In the genomic region with DNA sequence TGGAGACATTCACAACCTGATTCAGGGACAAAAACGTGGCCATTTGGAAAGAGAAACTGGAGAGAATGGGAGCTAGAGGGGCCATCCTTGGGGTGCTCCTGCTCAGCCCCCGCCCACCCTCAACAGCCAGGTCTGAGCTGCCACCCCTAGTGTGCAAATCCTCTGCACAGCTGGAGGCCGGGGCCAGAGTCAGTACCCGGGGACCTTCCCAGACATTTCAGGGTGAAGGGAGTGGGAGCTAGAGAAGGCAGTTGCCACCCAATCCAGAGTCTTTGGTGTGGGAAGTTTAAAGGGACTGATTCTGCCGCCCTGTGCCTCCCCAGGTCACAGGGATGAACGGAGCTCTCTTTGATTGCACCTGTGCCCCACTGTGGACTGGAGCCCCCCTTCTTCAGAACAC, we compare ENCODE assay signal across 28 cellular contexts.
"Had no signal": no experiment of that assay in that cellular context is flagged by ENCODE, and none has a peak within 500 bp of the region (broad histone marks: within the 10 kb centered on the region; RNA-seq: fewer than 3 reads in every experiment).

No MANE protein-coding gene starts in this region.

- H3K27me3 ChIP-seq: brain microvascular endothelial cell, cardiac muscle cell, Peyer's patch, SJCRH30 had no signal

- H3K4me3 Mint-ChIP-seq: activated CD4-positive, alpha-beta T cell treated with anti-CD3 and anti-CD28 coated beads, Interleukin-2, amount 10 ng/mL, durations not matched to agents 7 days and 5 days; activated CD8-positive, alpha-beta T cell treated with anti-CD3 and anti-CD28 coated beads for 36 hours; activated naive CD4-positive, alpha-beta T cell treated with anti-CD3 and anti-CD28 coated beads, Interleukin-2, amount 10 ng/mL, durations not matched to agents 7 days and 5 days; activated naive CD8-positive, alpha-beta T cell treated with anti-CD3 and anti-CD28 coated beads for 36 hours; activated T-cell treated with anti-CD3 and anti-CD28 coated beads, Interleukin-2, amount 50 U/mL, for 72 hours had no signal

- H3K9me3 Mint-ChIP-seq: activated CD4-positive, alpha-beta T cell treated with anti-CD3 and anti-CD28 coated beads, Interleukin-2, amount 10 ng/mL, durations not matched to agents 7 days and 5 days; activated CD8-positive, alpha-beta T cell treated with anti-CD3 and anti-CD28 coated beads for 36 hours; activated naive CD4-positive, alpha-beta T cell treated with anti-CD3 and anti-CD28 coated beads, Interleukin-2, amount 10 ng/mL, durations not matched to agents 7 days and 5 days; activated naive CD8-positive, alpha-beta T cell treated with anti-CD3 and anti-CD28 coated beads for 36 hours; activated T-cell treated with anti-CD3 and anti-CD28 coated beads, Interleukin-2, amount 50 U/mL, for 72 hours; activated T-helper 2 cell treated with anti-CD3 and anti-CD28 coated beads, Interferon-gamma antibody, Interleukin-2, Interleukin-4, amounts not matched to agents 10 μg/mL and 5 μg/mL and 100 μg/mL, durations not matched to agents 14 hours and 24 hours and 36 hours had no signal

- DNase-seq: activated CD4-positive, alpha-beta T cell treated with anti-CD3 and anti-CD28 coated beads, Interleukin-2, amount 10 ng/mL, durations not matched to agents 7 days and 5 days; activated CD4-positive, CD25-positive, alpha-beta regulatory T cell; activated CD8-positive, alpha-beta memory T cell treated with anti-CD3 and anti-CD28 coated beads, Interleukin-2, amount 50 U/mL, for 4 hours; activated CD8-positive, alpha-beta T cell treated with anti-CD3 and anti-CD28 coated beads for 36 hours; activated gamma-delta T cell treated with Interleukin-2 at 50 U/mL for 16 hours; activated naive CD4-positive, alpha-beta T cell treated with anti-CD3 and anti-CD28 coated beads, Interleukin-2, amount 10 ng/mL, durations not matched to agents 7 days and 5 days; activated naive CD8-positive, alpha-beta T cell treated with anti-CD3 and anti-CD28 coated beads for 36 hours; activated T-cell treated with anti-CD3 and anti-CD28 coated beads, Interleukin-2, amount 50 U/mL, for 72 hours; brain microvascular endothelial cell; MV-4-11; NCI-H1092 treated with DMSO at 0.1 percent for 48 hours; NCI-H1417 treated with DMSO at 0.1 percent for 48 hours; NCI-H1694; NCI-H2029 treated with DMSO at 0.1 percent for 48 hours; NCI-H345; NCI-H510A; NCI-H526 treated with DMSO at 0.1 percent for 48 hours; NK-92 treated with Interleukin-12 subunit alpha and Interleukin-12 subunit beta, amount 100 ng/mL, for 24 hours; Peyer's patch; Right ventricle myocardium superior; SJCRH30; SK-N-SH; T-helper 1 cell had no signal

- H3K4me3 ChIP-seq: cardiac muscle cell, Peyer's patch, SJCRH30 had no signal

- ATAC-seq: activated CD8-positive, alpha-beta T cell treated with anti-CD3 and anti-CD28 coated beads for 36 hours; activated T-cell treated with anti-CD3 and anti-CD28 coated beads, Interleukin-2, amount 50 U/mL, for 72 hours had no signal

- H3K9me3 ChIP-seq: Peyer's patch, SJCRH30, SK-N-SH had no signal

- H3K27me3 Mint-ChIP-seq: activated CD4-positive, alpha-beta T cell treated with anti-CD3 and anti-CD28 coated beads, Interleukin-2, amount 10 ng/mL, durations not matched to agents 7 days and 5 days; activated CD8-positive, alpha-beta T cell treated with anti-CD3 and anti-CD28 coated beads for 36 hours; activated naive CD8-positive, alpha-beta T cell treated with anti-CD3 and anti-CD28 coated beads for 36 hours had no signal

- H3K4me1 ChIP-seq: Peyer's patch had no signal

- H3K36me3 Mint-ChIP-seq: activated naive CD4-positive, alpha-beta T cell treated with anti-CD3 and anti-CD28 coated beads, Interleukin-2, amount 10 ng/mL, durations not matched to agents 7 days and 5 days; activated naive CD8-positive, alpha-beta T cell treated with anti-CD3 and anti-CD28 coated beads for 36 hours had no signal

- H3K27ac ChIP-seq: brain microvascular endothelial cell, cardiac muscle cell, KMS-11, Peyer's patch, RWPE1, SJCRH30, VCaP had no signal

- H3K36me3 ChIP-seq: brain microvascular endothelial cell, cardiac muscle cell, Peyer's patch, SJCRH30 had no signal

- H3K27ac Mint-ChIP-seq: activated CD4-positive, alpha-beta T cell treated with anti-CD3 and anti-CD28 coated beads, Interleukin-2, amount 10 ng/mL, durations not matched to agents 7 days and 5 days; activated CD8-positive, alpha-beta T cell treated with anti-CD3 and anti-CD28 coated beads for 36 hours; activated naive CD4-positive, alpha-beta T cell treated with anti-CD3 and anti-CD28 coated beads, Interleukin-2, amount 10 ng/mL, durations not matched to agents 7 days and 5 days; activated naive CD8-positive, alpha-beta T cell treated with anti-CD3 and anti-CD28 coated beads for 36 hours; activated T-cell treated with anti-CD3 and anti-CD28 coated beads, Interleukin-2, amount 50 U/mL, for 72 hours; activated T-helper 2 cell treated with anti-CD3 and anti-CD28 coated beads, Interferon-gamma antibody, Interleukin-2, Interleukin-4, amounts not matched to agents 10 μg/mL and 5 μg/mL and 100 μg/mL, durations not matched to agents 14 hours and 24 hours and 36 hours had no signal

- H3K4me2 ChIP-seq: KMS-11, SK-N-SH had no signal

- H3K4me1 Mint-ChIP-seq: activated CD4-positive, alpha-beta T cell treated with anti-CD3 and anti-CD28 coated beads, Interleukin-2, amount 10 ng/mL, durations not matched to agents 7 days and 5 days; activated naive CD4-positive, alpha-beta T cell treated with anti-CD3 and anti-CD28 coated beads, Interleukin-2, amount 10 ng/mL, durations not matched to agents 7 days and 5 days; activated naive CD8-positive, alpha-beta T cell treated with anti-CD3 and anti-CD28 coated beads for 36 hours had no signal
